In genomic region chr7:44541028-44541869, GRCh38 we compare ENCODE assay signal across 20 cellular contexts. TPM values are rescaled to one million over a fixed set of nuclear protein-coding genes. Genes with fewer than 3 reads are reported as not detected.
DNase-seq lines count a peak whose midpoint lies in the region; ATAC-seq and TF ChIP-seq lines count a peak whose summit lies in the region.
"Had no signal": no experiment of that assay in that cellular context is flagged by ENCODE, and none has a peak within 500 bp of the region (broad histone marks: within the 10 kb centered on the region; RNA-seq: fewer than 3 reads in every experiment).

NPC1L1 (minus strand) TSS chr7:44541330; CDS start chr7:44541259, 71 bp downstream.

- TF ChIP-seq CTCF in endothelial cell (IDR thresholded peaks at IDR 0.05; ENCODE audit: unreplicated experiment) (no peak), neural progenitor cell (IDR thresholded peaks at IDR 0.05) (no peak), brain microvascular endothelial cell (IDR thresholded peaks at IDR 0.05; ENCODE audit: low read depth, low read length, missing control alignments) (no peak)

- H3K4me1 ChIP-seq in HUES6 (ENCODE audit: control insufficient read depth, insufficient read depth, low read length) (peaks cover 10% of the 10 kb centered on the region; the same call in 1 of the 2 replicates), neural progenitor cell (no peaks in the 10 kb centered on the region)

- H3K27me3 Mint-ChIP-seq in endothelial cell (ENCODE audit: unreplicated experiment), result peaks cover 13% of the 10 kb centered on the region
- H3K27me3 Mint-ChIP-seq in neural progenitor cell (ENCODE audit: insufficient read depth, low read depth), result peaks cover 2% of the 10 kb centered on the region

- H3K9me3 Mint-ChIP-seq in endothelial cell (ENCODE audit: unreplicated experiment) (no peaks in the 10 kb centered on the region), neural progenitor cell (no peaks in the 10 kb centered on the region)
- H3K9me3 Mint-ChIP-seq: activated T-helper 2 cell treated with anti-CD3 and anti-CD28 coated beads, Interferon-gamma antibody, Interleukin-2, Interleukin-4, amounts not matched to agents 10 μg/mL and 5 μg/mL and 100 μg/mL, durations not matched to agents 14 hours and 24 hours and 36 hours; neural crest cell had no signal

- DNase-seq in D341Med (ENCODE audit: low spot score) (peak; percentile 18), endothelial cell (ENCODE audit: low spot score) (no peak), neural progenitor cell (ENCODE audit: low spot score) (no peak), brain microvascular endothelial cell (no peak)
- DNase-seq in activated CD4-positive, alpha-beta T cell treated with anti-CD3 and anti-CD28 coated beads for 1 hour, result no peak
- DNase-seq: anterior cingulate cortex; foreskin melanocyte; NCI-H1436 treated with DMSO at 0.1 percent for 48 hours; RPMI8226; stimulated activated CD4-positive, alpha-beta T cell treated with anti-CD3 and anti-CD28 coated beads, Interleukin-4, amount 100 ng/mL, for 1 hour; WERI-Rb-1 had no signal

- H3K4me2 ChIP-seq in neural progenitor cell, result no peak within 1 kb of the TSS

- H3K27me3 ChIP-seq in HUES6 (ENCODE audit: control insufficient read depth, insufficient read depth, low read length), result no peaks in the 10 kb centered on the region
- H3K27me3 ChIP-seq in neural progenitor cell, result no peaks in the 10 kb centered on the region
- no peaks in the 10 kb centered on the region for H3K27me3 ChIP-seq in brain microvascular endothelial cell (replicated peaks)
- H3K27me3 ChIP-seq: suprapubic skin had no signal

- no peaks in the 10 kb centered on the region for H3K79me2 ChIP-seq in neural progenitor cell (ENCODE audit: low read depth)

- H3K4me3 ChIP-seq in HUES6 (ENCODE audit: low read depth, low read length), result no peak within 1 kb of the TSS
- H3K4me3 ChIP-seq in neural progenitor cell, result no peak within 1 kb of the TSS
- no peak within 1 kb of the TSS for H3K4me3 ChIP-seq in brain microvascular endothelial cell (ENCODE audit: low read depth, low read length)
- H3K4me3 ChIP-seq: lung, suprapubic skin had no signal

- H3K4me1 Mint-ChIP-seq in endothelial cell (ENCODE audit: unreplicated experiment), result no peaks in the 10 kb centered on the region
- no peaks in the 10 kb centered on the region for H3K4me1 Mint-ChIP-seq in neural progenitor cell
- H3K4me1 Mint-ChIP-seq: B cell, neural crest cell had no signal

- H3K4me3 Mint-ChIP-seq in endothelial cell (ENCODE audit: unreplicated experiment), result no peak within 1 kb of the TSS
- H3K4me3 Mint-ChIP-seq in neural progenitor cell, result no peak within 1 kb of the TSS
- H3K4me3 Mint-ChIP-seq: B cell, neural crest cell had no signal

- H3K9me3 ChIP-seq in HUES6 (ENCODE audit: control insufficient read depth, insufficient read depth, low read depth, low read length) (no peaks in the 10 kb centered on the region), neural progenitor cell (ENCODE audit: low read depth) (no peaks in the 10 kb centered on the region)
- H3K9me3 ChIP-seq: suprapubic skin had no signal

- H3K27ac ChIP-seq in HUES6 (ENCODE audit: low read depth, low read length) (no peak within 1 kb of the TSS), neural progenitor cell (no peak within 1 kb of the TSS), brain microvascular endothelial cell (no peak within 1 kb of the TSS)
- H3K27ac ChIP-seq: suprapubic skin, WERI-Rb-1 had no signal

- no peak for ATAC-seq in GM18502 (IDR thresholded peaks at IDR 0.05; ENCODE audit: poor library complexity, unreplicated experiment)
- no peak for ATAC-seq in HG03354 (IDR thresholded peaks at IDR 0.05; ENCODE audit: poor library complexity, severe bottlenecking, unreplicated experiment)
- ATAC-seq: sciatic nerve had no signal

- no peak within 1 kb of the TSS for H2AFZ ChIP-seq in neural progenitor cell (replicated peaks)

- peak within 1 kb of the TSS; percentile 12 for H3K9ac ChIP-seq in HUES6 (ENCODE audit: low read length)
- H3K9ac ChIP-seq in neural progenitor cell, result no peak within 1 kb of the TSS

- in situ Hi-C loops in brain microvascular endothelial cell (cut with HindIII; ENCODE audit: low pct_ligation_motif_present, low sequenced_read_pairs), result no loop called here

- peak within 1 kb of the TSS; percentile 13 for H3K27ac Mint-ChIP-seq in endothelial cell (ENCODE audit: unreplicated experiment)
- H3K27ac Mint-ChIP-seq in neural progenitor cell, result peak within 1 kb of the TSS; percentile 6
- H3K27ac Mint-ChIP-seq: activated T-helper 2 cell treated with anti-CD3 and anti-CD28 coated beads, Interferon-gamma antibody, Interleukin-2, Interleukin-4, amounts not matched to agents 10 μg/mL and 5 μg/mL and 100 μg/mL, durations not matched to agents 14 hours and 24 hours and 36 hours; B cell had no signal

- no peaks in the 10 kb centered on the region for H4K20me1 ChIP-seq in neural progenitor cell (ENCODE audit: low read depth)

- H3F3A ChIP-seq in neural progenitor cell (ENCODE audit: low read depth), result no peaks in the 10 kb centered on the region

- H3K36me3 Mint-ChIP-seq in endothelial cell (ENCODE audit: low read depth, unreplicated experiment) (no peaks in the 10 kb centered on the region), neural progenitor cell (no peaks in the 10 kb centered on the region)

- H3K36me3 ChIP-seq in HUES6 (ENCODE audit: control insufficient read depth, insufficient read depth, low read length) (no peaks in the 10 kb centered on the region), neural progenitor cell (no peaks in the 10 kb centered on the region), brain microvascular endothelial cell (replicated peaks) (no peaks in the 10 kb centered on the region)
- H3K36me3 ChIP-seq: suprapubic skin, WERI-Rb-1 had no signal

RNA-seq across cellular contexts. Expression of gene NPC1L1, which starts in this region (rescaled TPM):
- total RNA-seq in endothelial cell (ENCODE audit: unreplicated experiment) (not detected), neural progenitor cell (ENCODE audit: low replicate concordance) (0.09 TPM in 1 of 2 replicates, not detected in the other)
- total RNA-seq: activated T-helper 2 cell treated with anti-CD3 and anti-CD28 coated beads, Interferon-gamma antibody, Interleukin-2, Interleukin-4, amounts not matched to agents 10 μg/mL and 5 μg/mL and 100 μg/mL, durations not matched to agents 14 hours and 24 hours and 36 hours; B cell had no signal
